In the genomic region with DNA sequence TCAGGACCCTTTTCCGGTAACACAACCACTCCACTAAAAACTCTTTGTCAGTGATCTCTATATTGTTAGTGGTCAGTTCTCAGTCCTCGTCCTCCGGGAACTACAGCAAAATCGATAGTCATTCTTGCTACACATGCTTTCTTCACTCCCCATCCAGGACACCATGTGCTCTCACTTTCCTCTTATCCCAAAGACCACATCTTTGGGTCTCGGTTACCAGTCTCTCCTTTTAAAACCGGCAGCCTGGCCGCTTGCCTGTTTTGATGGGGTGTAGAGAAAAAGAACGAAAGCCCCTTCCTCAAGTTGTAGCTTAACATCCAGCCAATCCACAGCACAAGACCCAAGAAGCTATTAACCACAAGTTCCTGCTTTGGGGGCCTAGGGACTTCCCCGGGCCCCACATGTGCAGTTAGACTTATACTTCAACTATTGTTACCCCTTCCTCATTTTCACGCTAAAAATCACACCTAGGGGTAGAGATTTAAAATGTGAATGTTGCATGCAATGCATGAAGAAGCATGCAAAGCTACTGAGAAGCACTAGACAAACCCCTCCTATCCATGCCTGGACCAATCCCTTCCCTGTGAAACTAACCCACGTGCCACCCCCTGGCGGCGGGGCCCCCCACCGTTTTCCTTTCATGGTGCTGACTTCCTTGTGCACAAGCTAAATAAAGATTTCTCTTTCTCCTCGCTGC, we compare ENCODE assay signal across 8 cellular contexts. TPM values are rescaled to one million over a fixed set of nuclear protein-coding genes. Genes with fewer than 3 reads are reported as not detected.
DNase-seq lines count a peak whose midpoint lies in the region; ATAC-seq lines count a peak whose summit lies in the region.

No MANE protein-coding gene starts in this region.

- H3K4me3 ChIP-seq in ACC112 (ENCODE audit: low read depth, low read length) (peak overlapping the region; percentile 80), MG63 (peak overlapping the region; percentile 67), muscle layer of duodenum (ENCODE audit: low read depth in 1 of 2, low read length in 2 of 2) (peak overlapping the region; percentile 66 to 84)

- H3K4me1 ChIP-seq in ACC112 (ENCODE audit: control insufficient read depth, insufficient read depth, low read length, unreplicated experiment) (peaks cover 19% of the 10 kb centered on the region), muscle layer of duodenum (ENCODE audit: control insufficient read depth in 1 of 2, insufficient read depth in 2 of 2, low read length in 2 of 2) (peaks cover 19 to 36% of the 10 kb centered on the region in 2 donors)

- 0 out of 2 replicates have a peak, but pooled peaks cover 4% of the 10 kb centered on the region for H3K27me3 ChIP-seq in ACC112 (ENCODE audit: insufficient read depth, low read length)
- H3K27me3 ChIP-seq in MG63, result no peaks in the 10 kb centered on the region
- H3K27me3 ChIP-seq in muscle layer of duodenum (ENCODE audit: low read depth, low read length), result no peaks in the 10 kb centered on the region

- H3K36me3 ChIP-seq in ACC112 (ENCODE audit: insufficient read depth, low read length), result no peaks in the 10 kb centered on the region; the same call in 1 of the 2 replicates
- peaks cover 2% of the 10 kb centered on the region; the same call in 1 of the 2 replicates for H3K36me3 ChIP-seq in MG63
- no peaks in the 10 kb centered on the region for H3K36me3 ChIP-seq in muscle layer of duodenum (ENCODE audit: control insufficient read depth in 1 of 2, insufficient read depth in 2 of 2, low read length in 2 of 2)

- no peak for DNase-seq in MG63
- DNase-seq in activated T-helper 1 cell treated with Interleukin-2 at 50 U/mL for 16 hours (ENCODE audit: low read depth), result peak; percentile 32
- no peak for DNase-seq in NCI-H1048 (lab: John Stamatoyannopoulos, UW)
- no peak for DNase-seq in HK-2 (ENCODE audit: unreplicated experiment)
- DNase-seq in NCI-H774 (lab: John Stamatoyannopoulos, UW), result no peak

- ATAC-seq in GM21526 (IDR thresholded peaks at IDR 0.05; ENCODE audit: low FRiP score, unreplicated experiment), result no peak

- H3K9me3 ChIP-seq in MG63 (peaks cover 9% of the 10 kb centered on the region), muscle layer of duodenum (ENCODE audit: control insufficient read depth in 1 of 2, low read length in 2 of 2) (peaks cover 0 to 7% of the 10 kb centered on the region in 2 donors)

- peaks cover 32% of the 10 kb centered on the region for H3K79me2 ChIP-seq in ACC112 (ENCODE audit: control insufficient read depth, insufficient read depth, low read length, unreplicated experiment)

- no peak overlapping the region for H3K27ac ChIP-seq in ACC112 (ENCODE audit: low read depth, low read length)
- peak overlapping the region; percentile 86 for H3K27ac ChIP-seq in muscle layer of duodenum (ENCODE audit: low read length)

- peak overlapping the region; percentile 99 for H2AFZ ChIP-seq in ACC112 (ENCODE audit: low read length, unreplicated experiment)

RNA-seq across cellular contexts. Expression of a gene that starts 1.5 kb away (rescaled TPM):
- total RNA-seq in MG63 (2014; rRNA removed; shearing (Covaris generic); ENCODE audit: low replicate concordance), result 20.6 and 27.3 TPM in 2 replicates
